In genomic region chr1:236541710-236542109, GRCh38 we compare ENCODE assay signal across 17 cellular contexts.
"Had no signal": no experiment of that assay in that cellular context is flagged by ENCODE, and none has a peak within 500 bp of the region (broad histone marks: within the 10 kb centered on the region; RNA-seq: fewer than 3 reads in every experiment).

No MANE protein-coding gene starts in this region.

- H3K9me3 Mint-ChIP-seq: activated B cell treated with CpG ODN at 0.5 μM for 24 hours; activated CD4-positive, alpha-beta memory T cell treated with anti-CD3 and anti-CD28 coated beads for 36 hours; activated T-helper 1 cell treated with anti-CD3 and anti-CD28 coated beads, Interleukin-12 subunit alpha, Interleukin-12 subunit beta, Interleukin-2, Interleukin-4 antibody, amounts not matched to agents 30 ng/mL and 10 ng/mL and 1 ng/mL, durations not matched to agents 14 hours and 24 hours and 36 hours; central memory CD8-positive, alpha-beta T cell; naive B cell; neural crest cell had no signal

- H3K27me3 Mint-ChIP-seq: activated B cell treated with CpG ODN at 0.5 μM for 24 hours; activated CD4-positive, alpha-beta memory T cell treated with anti-CD3 and anti-CD28 coated beads for 36 hours; central memory CD8-positive, alpha-beta T cell; naive B cell had no signal

- H3K27me3 ChIP-seq: brain microvascular endothelial cell, colonic mucosa, gastroesophageal sphincter, heart left ventricle, thyroid gland had no signal

- H3K4me2 ChIP-seq: SK-N-SH had no signal

- ATAC-seq: gastroesophageal sphincter, heart left ventricle, left ventricle myocardium superior had no signal

- H3K4me1 Mint-ChIP-seq: neural crest cell had no signal

- H3K4me3 ChIP-seq: colonic mucosa, gastroesophageal sphincter, heart left ventricle, thyroid gland had no signal

- H3K9me3 ChIP-seq: colonic mucosa, gastroesophageal sphincter, heart left ventricle, SK-N-SH, thyroid gland had no signal

- H3K27ac ChIP-seq: brain microvascular endothelial cell, colonic mucosa, gastroesophageal sphincter, heart left ventricle, thyroid gland had no signal

- H3K27ac Mint-ChIP-seq: activated B cell treated with CpG ODN at 0.5 μM for 24 hours; activated CD4-positive, alpha-beta memory T cell treated with anti-CD3 and anti-CD28 coated beads for 36 hours; activated T-helper 1 cell treated with anti-CD3 and anti-CD28 coated beads, Interleukin-12 subunit alpha, Interleukin-12 subunit beta, Interleukin-2, Interleukin-4 antibody, amounts not matched to agents 30 ng/mL and 10 ng/mL and 1 ng/mL, durations not matched to agents 14 hours and 24 hours and 36 hours had no signal

- H3K4me1 ChIP-seq: colonic mucosa, gastroesophageal sphincter, heart left ventricle, thyroid gland had no signal

- DNase-seq: activated B cell treated with CpG ODN at 0.5 μM for 24 hours; activated CD4-positive, alpha-beta memory T cell treated with anti-CD3 and anti-CD28 coated beads for 36 hours; activated CD4-positive, alpha-beta T cell treated with anti-CD3 and anti-CD28 coated beads for 4 hours; activated CD8-positive, alpha-beta memory T cell treated with anti-CD3 and anti-CD28 coated beads, Interleukin-2, amount 50 U/mL, for 4 hours; aorta; brain microvascular endothelial cell; colonic mucosa; heart left ventricle; left ventricle myocardium superior; naive B cell; SK-N-SH; stimulated activated naive CD4-positive, alpha-beta T cell treated with Interleukin-2 at 50 U/mL for 16 hours; thyroid gland had no signal

- H3K4me3 Mint-ChIP-seq: activated B cell treated with CpG ODN at 0.5 μM for 24 hours; activated CD4-positive, alpha-beta memory T cell treated with anti-CD3 and anti-CD28 coated beads for 36 hours; activated T-helper 1 cell treated with anti-CD3 and anti-CD28 coated beads, Interleukin-12 subunit alpha, Interleukin-12 subunit beta, Interleukin-2, Interleukin-4 antibody, amounts not matched to agents 30 ng/mL and 10 ng/mL and 1 ng/mL, durations not matched to agents 14 hours and 24 hours and 36 hours; central memory CD8-positive, alpha-beta T cell; naive B cell; neural crest cell had no signal
